ENCODE assay signal across 1 cellular context in the genomic region with DNA sequence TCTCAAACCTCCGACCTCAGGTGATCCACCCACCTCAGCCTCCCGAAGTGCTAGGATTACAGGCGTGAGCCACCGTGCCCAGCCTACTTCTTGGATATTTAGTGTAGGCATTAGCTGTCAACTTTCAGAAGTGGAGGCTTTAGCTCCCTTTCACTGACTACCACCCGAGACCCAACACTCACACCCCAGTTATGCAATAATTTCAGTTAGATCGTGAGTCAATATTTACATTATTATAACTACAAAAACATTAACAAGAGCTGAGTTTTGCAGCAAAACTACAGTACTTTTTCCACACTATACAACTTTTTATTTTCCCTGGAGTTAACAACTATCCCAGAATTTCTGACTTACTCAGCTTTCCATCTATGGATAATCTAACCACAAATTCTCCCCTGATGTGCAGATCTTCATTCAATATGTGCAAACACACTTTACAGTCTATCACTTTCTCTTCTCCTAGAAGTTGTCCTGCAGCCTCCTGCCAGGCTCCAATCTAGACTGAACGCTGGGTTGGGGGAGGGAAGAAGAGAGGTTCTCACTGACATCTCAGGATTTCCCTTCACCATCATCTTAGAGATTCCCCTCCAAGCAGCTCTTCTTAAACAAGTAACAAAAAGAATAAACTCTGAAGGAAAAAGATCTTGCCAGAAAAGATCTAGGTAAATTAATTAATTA.
TF ChIP-seq lines count a peak whose summit lies in the region.

No MANE protein-coding gene starts in this region.

TF ChIP-seq in A549, 52 proteins besides CTCF, POLR2A, EP300 and RAD21 (continued from another document):
- TF ChIP-seq, protein P1, sequence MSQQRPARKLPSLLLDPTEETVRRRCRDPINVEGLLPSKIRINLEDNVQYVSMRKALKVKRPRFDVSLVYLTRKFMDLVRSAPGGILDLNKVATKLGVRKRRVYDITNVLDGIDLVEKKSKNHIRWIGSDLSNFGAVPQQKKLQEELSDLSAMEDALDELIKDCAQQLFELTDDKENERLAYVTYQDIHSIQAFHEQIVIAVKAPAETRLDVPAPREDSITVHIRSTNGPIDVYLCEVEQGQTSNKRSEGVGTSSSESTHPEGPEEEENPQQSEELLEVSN (IDR thresholded peaks at IDR 0.05; ENCODE audit: borderline replicate concordance, low read depth), result no peak
- no peak for TF ChIP-seq FOSL2 (IDR thresholded peaks at IDR 0.05)
- TF ChIP-seq FOSL2 (CRISPR knock-in tag; IDR thresholded peaks at IDR 0.05), result peak; percentile 22; the same call in 1 of the 2 replicates
